ENCODE assay signal across 1 cellular context in genomic region chr7:99476107-99476506, GRCh38.
TF ChIP-seq lines count a peak whose summit lies in the region.

No MANE protein-coding gene starts in this region.

TF ChIP-seq in GM12878, 131 proteins besides CTCF, POLR2A, EP300 and RAD21:
- TF ChIP-seq LARP7 (IDR thresholded peaks at IDR 0.05) (no peak), RFX5 (IDR thresholded peaks at IDR 0.05; ENCODE audit: low read depth, low read length) (no peak)
